ENCODE assay signal across 32 cellular contexts in genomic region chr12:87988534-87988933, GRCh38. TPM values are rescaled to one million over a fixed set of nuclear protein-coding genes. Genes with fewer than 3 reads are reported as not detected.
"Had no signal": no experiment of that assay in that cellular context is flagged by ENCODE, and none has a peak within 500 bp of the region (broad histone marks: within the 10 kb centered on the region; RNA-seq: fewer than 3 reads in every experiment).

No MANE protein-coding gene starts in this region.

- H3K27me3 ChIP-seq: adrenal gland, body of pancreas, esophagus muscularis mucosa, foreskin keratinocyte, gastrocnemius medialis had no signal

- ATAC-seq: activated CD4-positive, CD25-positive, alpha-beta regulatory T cell treated with anti-CD3 and anti-CD28 coated beads, Interleukin-2, amount 50 U/mL, for 24 hours; activated CD8-positive, alpha-beta T cell treated with anti-CD3 and anti-CD28 coated beads for 36 hours; activated naive CD8-positive, alpha-beta T cell treated with anti-CD3 and anti-CD28 coated beads, Interleukin-2, amount 50 U/mL, for 24 hours; activated T-cell treated with anti-CD3 and anti-CD28 coated beads, Interleukin-2, amount 50 U/mL, for 4 hours; activated T-helper 17 cell treated with anti-CD3 and anti-CD28 coated beads, Interleukin-2, amount 50 U/mL, for 72 hours; body of pancreas; effector memory CD8-positive, alpha-beta T cell; foreskin keratinocyte; gastrocnemius medialis; heart left ventricle had no signal

- H3K4me3 ChIP-seq: adrenal gland, body of pancreas, esophagus muscularis mucosa, gastrocnemius medialis, heart left ventricle had no signal

- H3K27ac ChIP-seq: adrenal gland, body of pancreas, esophagus muscularis mucosa, foreskin keratinocyte, gastrocnemius medialis, heart left ventricle, WERI-Rb-1 had no signal

- FAIRE-seq: colon had no signal

- H3K36me3 ChIP-seq: adrenal gland, esophagus muscularis mucosa, gastrocnemius medialis, heart left ventricle, WERI-Rb-1 had no signal

- DNase-seq: activated B cell treated with CpG ODN at 0.5 μM for 24 hours; activated CD4-positive, alpha-beta T cell treated with anti-CD3 and anti-CD28 coated beads for 48 hours; activated CD4-positive, alpha-beta T cell treated with anti-CD3 and anti-CD28 coated beads, Interleukin-2, amount 50 U/mL, for 1 hour; activated CD4-positive, alpha-beta T cell treated with anti-CD3 and anti-CD28 coated beads, Interleukin-2, amount 50 U/mL, for 48 hours; activated CD8-positive, alpha-beta memory T cell treated with anti-CD3 and anti-CD28 coated beads for 24 hours; activated CD8-positive, alpha-beta T cell treated with anti-CD3 and anti-CD28 coated beads for 36 hours; activated effector memory CD4-positive, alpha-beta T cell treated with Interleukin-2 at 50 U/mL for 16 hours; activated naive CD4-positive, alpha-beta T cell treated with anti-CD3 and anti-CD28 coated beads for 36 hours; activated naive CD8-positive, alpha-beta T cell treated with anti-CD3 and anti-CD28 coated beads for 36 hours; activated naive CD8-positive, alpha-beta T cell treated with anti-CD3 and anti-CD28 coated beads, Interleukin-2, amount 50 U/mL, for 24 hours; activated T-cell treated with anti-CD3 and anti-CD28 coated beads, Interleukin-2, amount 50 U/mL, for 4 hours; adrenal gland; amygdala; aorta; body of pancreas; caudate nucleus; cortex of kidney; dermis blood vessel endothelial cell; effector CD4-positive, alpha-beta T cell; effector memory CD8-positive, alpha-beta T cell; erythroblast; foreskin keratinocyte; gastrocnemius medialis; glutamatergic neuron; heart left ventricle; T1000; WERI-Rb-1 had no signal

- H3K4me1 ChIP-seq: adrenal gland, body of pancreas, esophagus muscularis mucosa, foreskin keratinocyte, gastrocnemius medialis, heart left ventricle had no signal

- H3K9me3 ChIP-seq: adrenal gland, body of pancreas, esophagus muscularis mucosa, gastrocnemius medialis, heart left ventricle had no signal

RNA-seq across cellular contexts. Expression of gene C12orf50, which starts 40.7 kb away (rescaled TPM):
- total RNA-seq: activated CD8-positive, alpha-beta T cell treated with anti-CD3 and anti-CD28 coated beads for 36 hours; activated T-cell treated with anti-CD3 and anti-CD28 coated beads, Interleukin-2, amount 50 U/mL, for 4 hours; body of pancreas; chondrocyte; dermis blood vessel endothelial cell; esophagus muscularis mucosa; foreskin keratinocyte; gastrocnemius medialis had no signal
- polyA plus RNA-seq: aorta, foreskin keratinocyte had no signal
